In genomic region chr9:114803459-114803858, GRCh38 we compare ENCODE assay signal across 18 cellular contexts. TPM values are rescaled to one million over a fixed set of nuclear protein-coding genes. Genes with fewer than 3 reads are reported as not detected.
A peak's percentile ranks its signal among the peaks of the same experiment; 100 is the strongest.
DNase-seq lines count a peak whose midpoint lies in the region; ATAC-seq and TF ChIP-seq lines count a peak whose summit lies in the region.
"Had no signal": no experiment of that assay in that cellular context is flagged by ENCODE, and none has a peak within 500 bp of the region (broad histone marks: within the 10 kb centered on the region; RNA-seq: fewer than 3 reads in every experiment).

No MANE protein-coding gene starts in this region.

- H3K36me3 ChIP-seq in parathyroid adenoma (ENCODE audit: control insufficient read depth, insufficient read depth, low read length) (no peaks in the 10 kb centered on the region), body of pancreas (replicated peaks in 1 of 2; ENCODE audit: insufficient read depth in 1 of 2, low read depth in 2 of 2) (no peaks in the 10 kb centered on the region)
- H3K36me3 ChIP-seq: brain microvascular endothelial cell had no signal

- no peak overlapping the region for H3K9ac ChIP-seq in H9 (ENCODE audit: extremely low read depth, insufficient read length, low read length)
- no peak overlapping the region for H3K9ac ChIP-seq in parathyroid adenoma

- no peaks in the 10 kb centered on the region for H4K20me1 ChIP-seq in H9 (ENCODE audit: control insufficient read depth, insufficient read depth, insufficient read length)

- H2AFZ ChIP-seq in H9 (ENCODE audit: low read length) = no peak overlapping the region
- no peak overlapping the region for H2AFZ ChIP-seq in parathyroid adenoma

- H4K8ac ChIP-seq in H9 (replicated peaks; ENCODE audit: insufficient read length, low read depth, low read length) = no peak overlapping the region

- H3K9me3 ChIP-seq in H9 (ENCODE audit: control insufficient read depth, low read depth, low read length) = no peaks in the 10 kb centered on the region
- H3K9me3 ChIP-seq in parathyroid adenoma (ENCODE audit: control insufficient read depth, low read length) = no peaks in the 10 kb centered on the region
- no peaks in the 10 kb centered on the region for H3K9me3 ChIP-seq in body of pancreas

- no peak for TF ChIP-seq POLR2A in body of pancreas (IDR thresholded peaks at IDR 0.05)

- H3K27me3 ChIP-seq in H9 (ENCODE audit: insufficient read depth, low read length) (no peaks in the 10 kb centered on the region), parathyroid adenoma (ENCODE audit: control insufficient read depth, insufficient read depth, low read length) (no peaks in the 10 kb centered on the region), body of pancreas (no peaks in the 10 kb centered on the region)
- H3K27me3 ChIP-seq: brain microvascular endothelial cell had no signal

- H3K4me2 ChIP-seq in H9 (ENCODE audit: insufficient read depth, insufficient read length, low read length) (no peak overlapping the region), parathyroid adenoma (ENCODE audit: low read length) (peak overlapping the region; percentile 14)

- peaks cover 17% of the 10 kb centered on the region for H3K27me3 Mint-ChIP-seq in H9 (ENCODE audit: low read depth)

- DNase-seq in H9 (peak; percentile 31), fibroblast of villous mesenchyme (ENCODE audit: low read depth) (no peak), EL (no peak), body of pancreas (no peak)
- DNase-seq: activated CD4-positive, alpha-beta memory T cell treated with anti-CD3 and anti-CD28 coated beads for 36 hours; activated T-cell treated with anti-CD3 and anti-CD28 coated beads, Interleukin-2, amount 50 U/mL, for 4 hours; dorsolateral prefrontal cortex; Kasumi-1; NCI-H1417 treated with DMSO at 0.1 percent for 48 hours; NCI-H774; PC-3; retina had no signal

- H2AK5ac ChIP-seq in H9 (ENCODE audit: insufficient read length, low read length) = no peak overlapping the region

- H3K56ac ChIP-seq in H9 (ENCODE audit: insufficient read length, low read depth, low read length) = no peak overlapping the region

- H3K23ac ChIP-seq in H9 (ENCODE audit: insufficient read length, low read depth, low read length) = no peak overlapping the region

- no peak for TF ChIP-seq CTCF in C4-2B (conservative IDR thresholded peaks at IDR 0.05)
- TF ChIP-seq CTCF in H9 (conservative IDR thresholded peaks at IDR 0.05) = no peak
- no peak for TF ChIP-seq CTCF in fibroblast of villous mesenchyme (IDR thresholded peaks at IDR 0.05; ENCODE audit: insufficient read depth, low read depth, low read length)
- TF ChIP-seq CTCF in parathyroid adenoma (IDR thresholded peaks at IDR 0.05) = no peak
- TF ChIP-seq CTCF in body of pancreas (IDR thresholded peaks at IDR 0.05) = no peak

- H3K27ac ChIP-seq in C4-2B (peak overlapping the region; percentile 68), H9 (ENCODE audit: insufficient read length, low read depth, low read length) (no peak overlapping the region), parathyroid adenoma (peak overlapping the region; percentile 89), body of pancreas (no peak overlapping the region)

- H4K5ac ChIP-seq in H9 (ENCODE audit: insufficient read length, low read depth, low read length) = no peak overlapping the region

- peaks cover 6% of the 10 kb centered on the region; the same call in 1 of the 2 replicates for H3K4me1 ChIP-seq in H9 (ENCODE audit: insufficient read depth, low read length)
- H3K4me1 ChIP-seq in parathyroid adenoma = peaks cover 44% of the 10 kb centered on the region
- peaks cover 28% of the 10 kb centered on the region for H3K4me1 ChIP-seq in body of pancreas

- peaks cover 30 to 32% of the 10 kb centered on the region in 2 experiments for H3K4me1 Mint-ChIP-seq in H9

- no peak overlapping the region for H2BK15ac ChIP-seq in H9 (ENCODE audit: low read depth, low read length)

- H3K79me2 ChIP-seq in H9 (ENCODE audit: insufficient read depth, low read length) = no peaks in the 10 kb centered on the region
- no peaks in the 10 kb centered on the region for H3K79me2 ChIP-seq in parathyroid adenoma

- H2BK120ac ChIP-seq in H9 (ENCODE audit: low read depth, low read length, poor library complexity, severe bottlenecking) = no peak overlapping the region

- no peak overlapping the region for H3K4me3 Mint-ChIP-seq in H9
- H3K4me3 Mint-ChIP-seq: activated CD4-positive, alpha-beta memory T cell treated with anti-CD3 and anti-CD28 coated beads for 36 hours; activated T-cell treated with anti-CD3 and anti-CD28 coated beads, Interleukin-2, amount 50 U/mL, for 4 hours had no signal

- intact Hi-C loops in body of pancreas (cut with DNase I) = no loop called here

- H4K91ac ChIP-seq in H9 (ENCODE audit: insufficient read length, low read depth, low read length) = no peak overlapping the region

- no peaks in the 10 kb centered on the region for H3K9me3 Mint-ChIP-seq in H9
- H3K9me3 Mint-ChIP-seq: activated CD4-positive, alpha-beta memory T cell treated with anti-CD3 and anti-CD28 coated beads for 36 hours; activated T-cell treated with anti-CD3 and anti-CD28 coated beads, Interleukin-2, amount 50 U/mL, for 4 hours had no signal

- H2BK20ac ChIP-seq in H9 (ENCODE audit: low read depth, low read length, poor library complexity, severe bottlenecking) = no peak overlapping the region

- H3K14ac ChIP-seq in H9 (ENCODE audit: insufficient read depth, low read length) = no peak overlapping the region

- H3K36me3 Mint-ChIP-seq in H9 (ENCODE audit: insufficient read depth in 1 of 3, low read depth in 3 of 3) = no peaks in the 10 kb centered on the region
- H3K36me3 Mint-ChIP-seq: activated CD4-positive, alpha-beta memory T cell treated with anti-CD3 and anti-CD28 coated beads for 36 hours; activated naive CD4-positive, alpha-beta T cell treated with anti-CD3 and anti-CD28 coated beads, Interleukin-2, amount 50 U/mL, for 72 hours had no signal

- H2BK12ac ChIP-seq in H9 (ENCODE audit: insufficient read length, low read depth, low read length) = no peak overlapping the region

- no peak overlapping the region for H3K27ac Mint-ChIP-seq in H9
- H3K27ac Mint-ChIP-seq: activated CD4-positive, alpha-beta memory T cell treated with anti-CD3 and anti-CD28 coated beads for 36 hours had no signal

- H3K18ac ChIP-seq in H9 (ENCODE audit: insufficient read length, low read depth, low read length) = no peak overlapping the region

- no peaks in the 10 kb centered on the region for H3K79me1 ChIP-seq in H9 (ENCODE audit: insufficient read depth, low read depth, low read length, poor library complexity, severe bottlenecking)

- H3K4me3 ChIP-seq in fibroblast of villous mesenchyme (ENCODE audit: low read depth, low read length) (peak overlapping the region; percentile 15), parathyroid adenoma (ENCODE audit: low read depth, low read length) (no peak overlapping the region), body of pancreas (no peak overlapping the region)
- H3K4me3 ChIP-seq: dorsolateral prefrontal cortex had no signal

- no peak for ATAC-seq in GM21529 (IDR thresholded peaks at IDR 0.05; ENCODE audit: unreplicated experiment)
- ATAC-seq in body of pancreas = no peak
- ATAC-seq: activated naive CD4-positive, alpha-beta T cell treated with anti-CD3 and anti-CD28 coated beads, Interleukin-2, amount 50 U/mL, for 72 hours; activated T-cell treated with anti-CD3 and anti-CD28 coated beads, Interleukin-2, amount 50 U/mL, for 4 hours; esophagus mucosa; PC-3 had no signal

- no peak overlapping the region for H3K4ac ChIP-seq in H9 (ENCODE audit: low read depth, low read length)

- no peak overlapping the region for H3T11ph ChIP-seq in H9 (ENCODE audit: low read length)

- H2BK5ac ChIP-seq in H9 (ENCODE audit: insufficient read length, low read length) = no peak overlapping the region

- no peaks in the 10 kb centered on the region for H3K23me2 ChIP-seq in H9 (ENCODE audit: insufficient read length, low read depth, low read length, poor library complexity, severe bottlenecking)

RNA-seq across cellular contexts. Expression of gene TNFSF15, which starts 2.4 kb away (rescaled TPM):
- not detected in 2 replicates for total RNA-seq in H9 (2021)
- total RNA-seq in fibroblast of villous mesenchyme = 4.5 and 5.6 TPM in 2 replicates
- total RNA-seq in body of pancreas = under 1 TPM in 1 of 2 donors, not detected in 1; 0.26 TPM

Comparison
In these comparisons a context has a peak if more than half of its experiments do, and no peak if none do; other contexts are left out.
1. H3K27ac ChIP-seq: peak in C4-2B (single experiment) and parathyroid adenoma (single experiment); none in H9 (single experiment) and body of pancreas (0 of 4).